ENCODE assay signal across 22 cellular contexts in the genomic region with DNA sequence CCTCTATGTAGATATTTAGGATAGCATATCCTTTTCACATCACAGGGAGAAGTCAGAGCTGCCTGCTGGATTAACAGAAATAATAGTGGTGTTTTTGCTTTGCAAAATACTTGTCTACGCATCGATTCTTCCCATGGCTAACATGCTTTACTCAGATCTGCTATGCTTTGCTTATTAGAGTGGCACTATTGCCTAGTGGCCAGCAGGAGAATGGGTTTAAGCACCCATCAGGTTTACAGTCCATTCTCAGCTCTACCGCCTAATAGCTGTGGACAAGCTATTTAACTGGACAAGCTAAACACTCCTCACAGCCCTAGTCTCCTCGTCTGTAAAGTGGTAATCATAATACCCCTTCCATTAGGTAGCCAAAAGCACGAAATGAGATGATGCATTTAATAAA.
"Had no signal": no experiment of that assay in that cellular context is flagged by ENCODE, and none has a peak within 500 bp of the region (broad histone marks: within the 10 kb centered on the region; RNA-seq: fewer than 3 reads in every experiment).

No MANE protein-coding gene starts in this region.

- H3K36me3 Mint-ChIP-seq: natural killer cell treated with Interleukin-12 subunit alpha and Interleukin-12 subunit beta and Interleukin-15 and Interleukin-18, amount 100 ng/mL, for 72 hours had no signal

- H3K4me3 ChIP-seq: dorsolateral prefrontal cortex, heart right ventricle, pancreas, sigmoid colon, skin epidermis, stomach, thoracic aorta, transverse colon had no signal

- H3K27ac ChIP-seq: pancreas had no signal

- H3K4me1 ChIP-seq: pancreas had no signal

- H3K27ac Mint-ChIP-seq: natural killer cell treated with Interleukin-12 subunit alpha and Interleukin-12 subunit beta and Interleukin-15 and Interleukin-18, amount 100 ng/mL, for 72 hours had no signal

- H3K4me1 Mint-ChIP-seq: central memory CD8-positive, alpha-beta T cell had no signal

- H3K27me3 ChIP-seq: dorsolateral prefrontal cortex, heart right ventricle, pancreas, sigmoid colon, stomach, transverse colon had no signal

- H3K9me3 Mint-ChIP-seq: central memory CD8-positive, alpha-beta T cell; natural killer cell treated with Interleukin-12 subunit alpha and Interleukin-12 subunit beta and Interleukin-15 and Interleukin-18, amount 100 ng/mL, for 72 hours had no signal

- H3K27me3 Mint-ChIP-seq: central memory CD8-positive, alpha-beta T cell; natural killer cell treated with Interleukin-12 subunit alpha and Interleukin-12 subunit beta and Interleukin-15 and Interleukin-18, amount 100 ng/mL, for 72 hours had no signal

- ATAC-seq: natural killer cell treated with Interleukin-12 subunit alpha and Interleukin-12 subunit beta and Interleukin-15 and Interleukin-18, amount 100 ng/mL, for 72 hours; pancreas had no signal

- H3K36me3 ChIP-seq: pancreas, sigmoid colon, stomach, thoracic aorta, transverse colon had no signal

- H3K4me3 Mint-ChIP-seq: central memory CD8-positive, alpha-beta T cell; natural killer cell treated with Interleukin-12 subunit alpha and Interleukin-12 subunit beta and Interleukin-15 and Interleukin-18, amount 100 ng/mL, for 72 hours had no signal

- DNase-seq: cortex of kidney; dorsolateral prefrontal cortex; effector CD8-positive, alpha-beta T cell; erythroblast; heart right ventricle; hypothalamus; kidney glomerular epithelial cell; occipital lobe; pancreas; sigmoid colon; stimulated activated CD4-positive, alpha-beta T cell treated with anti-CD3 and anti-CD28 coated beads, Interleukin-12 subunit alpha, Interleukin-12 subunit beta, amount 100 ng/mL, for 4 hours; stimulated activated naive CD4-positive, alpha-beta T cell; stomach; substantia nigra; transverse colon had no signal

- H3K9me3 ChIP-seq: pancreas, sigmoid colon, stomach, thoracic aorta, transverse colon had no signal

- FAIRE-seq: endometrium, frontal cortex, islet of Langerhans, pancreas had no signal
